ENCODE assay signal across 1 cellular context in the genomic region with DNA sequence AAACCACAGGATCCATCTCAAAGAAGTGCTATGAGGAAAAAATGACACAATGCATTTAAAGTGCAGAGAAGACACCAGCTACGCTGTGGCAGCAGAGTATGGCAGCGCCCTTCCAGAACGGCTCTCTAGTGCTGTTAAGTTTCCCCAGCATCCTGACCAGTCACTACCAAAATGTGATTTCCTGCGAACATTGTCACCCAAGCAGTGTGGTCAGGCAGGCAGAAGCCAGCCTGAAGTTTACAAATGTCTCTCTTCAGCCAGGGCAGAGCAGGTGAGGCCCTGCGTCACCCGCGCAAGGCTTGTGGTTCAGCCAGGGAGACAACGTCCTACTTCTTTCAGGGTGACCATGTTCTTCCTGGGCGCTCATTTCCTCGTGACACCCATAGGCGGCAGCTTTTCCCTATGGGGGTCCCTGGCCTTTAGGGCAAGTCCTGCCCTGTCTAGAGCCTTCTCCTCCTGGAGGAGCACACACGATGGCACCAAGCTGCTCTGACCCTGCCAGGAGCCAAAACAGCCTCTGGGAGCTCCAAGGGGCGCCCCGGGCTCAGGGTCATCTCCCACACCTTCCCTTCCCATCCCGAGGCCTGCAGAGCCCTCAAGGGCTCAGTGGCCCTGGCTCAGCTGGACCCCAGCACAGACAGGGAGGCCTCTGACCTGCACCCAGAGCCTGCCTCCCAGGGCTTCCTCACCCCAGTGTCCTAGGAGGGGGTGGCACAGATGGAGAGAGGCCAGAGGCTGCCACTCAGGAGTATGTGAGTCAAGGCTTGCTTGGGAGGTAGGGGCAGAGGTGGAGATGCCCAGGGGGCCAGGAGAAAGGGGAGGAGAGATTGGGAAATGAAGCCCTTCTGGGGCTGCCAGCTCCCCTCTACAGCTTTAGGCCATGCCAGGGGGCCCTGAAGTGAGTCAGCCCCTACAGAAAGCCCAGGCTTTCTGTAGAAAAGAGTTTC.
TF ChIP-seq lines count a peak whose summit lies in the region.

No MANE protein-coding gene starts in this region.

TF ChIP-seq in HepG2, 621 proteins besides CTCF, POLR2A, EP300 and RAD21 (continued from another document and continues in another):
- TF ChIP-seq, protein P1, sequence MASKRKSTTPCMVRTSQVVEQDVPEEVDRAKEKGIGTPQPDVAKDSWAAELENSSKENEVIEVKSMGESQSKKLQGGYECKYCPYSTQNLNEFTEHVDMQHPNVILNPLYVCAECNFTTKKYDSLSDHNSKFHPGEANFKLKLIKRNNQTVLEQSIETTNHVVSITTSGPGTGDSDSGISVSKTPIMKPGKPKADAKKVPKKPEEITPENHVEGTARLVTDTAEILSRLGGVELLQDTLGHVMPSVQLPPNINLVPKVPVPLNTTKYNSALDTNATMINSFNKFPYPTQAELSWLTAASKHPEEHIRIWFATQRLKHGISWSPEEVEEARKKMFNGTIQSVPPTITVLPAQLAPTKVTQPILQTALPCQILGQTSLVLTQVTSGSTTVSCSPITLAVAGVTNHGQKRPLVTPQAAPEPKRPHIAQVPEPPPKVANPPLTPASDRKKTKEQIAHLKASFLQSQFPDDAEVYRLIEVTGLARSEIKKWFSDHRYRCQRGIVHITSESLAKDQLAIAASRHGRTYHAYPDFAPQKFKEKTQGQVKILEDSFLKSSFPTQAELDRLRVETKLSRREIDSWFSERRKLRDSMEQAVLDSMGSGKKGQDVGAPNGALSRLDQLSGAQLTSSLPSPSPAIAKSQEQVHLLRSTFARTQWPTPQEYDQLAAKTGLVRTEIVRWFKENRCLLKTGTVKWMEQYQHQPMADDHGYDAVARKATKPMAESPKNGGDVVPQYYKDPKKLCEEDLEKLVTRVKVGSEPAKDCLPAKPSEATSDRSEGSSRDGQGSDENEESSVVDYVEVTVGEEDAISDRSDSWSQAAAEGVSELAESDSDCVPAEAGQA (IDR thresholded peaks at IDR 0.05; ENCODE audit: low read depth): peak; percentile 74; the same call in 1 of the 2 replicates
- TF ChIP-seq, protein P1 (CRISPR knock-in tag; IDR thresholded peaks at IDR 0.05; ENCODE audit: borderline replicate concordance): no peak
- TF ChIP-seq SIN3A (IDR thresholded peaks at IDR 0.05; ENCODE audit: borderline replicate concordance, low read depth, low read length): peak; percentile 28; the same call in 1 of the 2 replicates
- TF ChIP-seq, protein P2, sequence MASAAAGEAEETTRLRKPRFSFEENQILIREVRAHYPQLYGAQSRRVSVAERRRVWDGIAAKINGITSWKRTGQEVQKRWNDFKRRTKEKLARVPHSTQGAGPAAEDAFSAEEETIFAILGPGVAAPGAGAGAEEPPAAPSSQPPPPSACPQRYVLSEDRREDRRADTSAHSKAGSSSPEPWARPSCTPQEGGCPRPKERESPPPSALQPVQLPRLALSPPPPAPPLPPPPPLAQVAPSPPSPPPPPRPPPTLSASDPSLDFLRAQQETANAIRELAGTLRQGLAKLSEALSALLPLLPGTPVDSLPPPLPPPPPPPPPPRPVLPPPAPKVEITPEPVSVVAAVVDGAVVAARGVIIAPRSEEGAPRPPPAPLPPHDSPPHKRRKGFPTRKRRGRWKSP (CRISPR knock-in tag; IDR thresholded peaks at IDR 0.05): no peak
- TF ChIP-seq HMG20A (CRISPR knock-in tag; IDR thresholded peaks at IDR 0.05; ENCODE audit: borderline replicate concordance): no peak
- TF ChIP-seq ZSCAN9 (CRISPR knock-in tag; IDR thresholded peaks at IDR 0.05; ENCODE audit: borderline replicate concordance): peak; percentile 47; the same call in 1 of the 2 replicates
- TF ChIP-seq FOXA1 (IDR thresholded peaks at IDR 0.05): no peak
- no peak for TF ChIP-seq FOXA1 (CRISPR knock-in tag; IDR thresholded peaks at IDR 0.05)
- no peak for TF ChIP-seq MIER3 (CRISPR knock-in tag; IDR thresholded peaks at IDR 0.05; ENCODE audit: borderline replicate concordance)
- TF ChIP-seq, protein P3, sequence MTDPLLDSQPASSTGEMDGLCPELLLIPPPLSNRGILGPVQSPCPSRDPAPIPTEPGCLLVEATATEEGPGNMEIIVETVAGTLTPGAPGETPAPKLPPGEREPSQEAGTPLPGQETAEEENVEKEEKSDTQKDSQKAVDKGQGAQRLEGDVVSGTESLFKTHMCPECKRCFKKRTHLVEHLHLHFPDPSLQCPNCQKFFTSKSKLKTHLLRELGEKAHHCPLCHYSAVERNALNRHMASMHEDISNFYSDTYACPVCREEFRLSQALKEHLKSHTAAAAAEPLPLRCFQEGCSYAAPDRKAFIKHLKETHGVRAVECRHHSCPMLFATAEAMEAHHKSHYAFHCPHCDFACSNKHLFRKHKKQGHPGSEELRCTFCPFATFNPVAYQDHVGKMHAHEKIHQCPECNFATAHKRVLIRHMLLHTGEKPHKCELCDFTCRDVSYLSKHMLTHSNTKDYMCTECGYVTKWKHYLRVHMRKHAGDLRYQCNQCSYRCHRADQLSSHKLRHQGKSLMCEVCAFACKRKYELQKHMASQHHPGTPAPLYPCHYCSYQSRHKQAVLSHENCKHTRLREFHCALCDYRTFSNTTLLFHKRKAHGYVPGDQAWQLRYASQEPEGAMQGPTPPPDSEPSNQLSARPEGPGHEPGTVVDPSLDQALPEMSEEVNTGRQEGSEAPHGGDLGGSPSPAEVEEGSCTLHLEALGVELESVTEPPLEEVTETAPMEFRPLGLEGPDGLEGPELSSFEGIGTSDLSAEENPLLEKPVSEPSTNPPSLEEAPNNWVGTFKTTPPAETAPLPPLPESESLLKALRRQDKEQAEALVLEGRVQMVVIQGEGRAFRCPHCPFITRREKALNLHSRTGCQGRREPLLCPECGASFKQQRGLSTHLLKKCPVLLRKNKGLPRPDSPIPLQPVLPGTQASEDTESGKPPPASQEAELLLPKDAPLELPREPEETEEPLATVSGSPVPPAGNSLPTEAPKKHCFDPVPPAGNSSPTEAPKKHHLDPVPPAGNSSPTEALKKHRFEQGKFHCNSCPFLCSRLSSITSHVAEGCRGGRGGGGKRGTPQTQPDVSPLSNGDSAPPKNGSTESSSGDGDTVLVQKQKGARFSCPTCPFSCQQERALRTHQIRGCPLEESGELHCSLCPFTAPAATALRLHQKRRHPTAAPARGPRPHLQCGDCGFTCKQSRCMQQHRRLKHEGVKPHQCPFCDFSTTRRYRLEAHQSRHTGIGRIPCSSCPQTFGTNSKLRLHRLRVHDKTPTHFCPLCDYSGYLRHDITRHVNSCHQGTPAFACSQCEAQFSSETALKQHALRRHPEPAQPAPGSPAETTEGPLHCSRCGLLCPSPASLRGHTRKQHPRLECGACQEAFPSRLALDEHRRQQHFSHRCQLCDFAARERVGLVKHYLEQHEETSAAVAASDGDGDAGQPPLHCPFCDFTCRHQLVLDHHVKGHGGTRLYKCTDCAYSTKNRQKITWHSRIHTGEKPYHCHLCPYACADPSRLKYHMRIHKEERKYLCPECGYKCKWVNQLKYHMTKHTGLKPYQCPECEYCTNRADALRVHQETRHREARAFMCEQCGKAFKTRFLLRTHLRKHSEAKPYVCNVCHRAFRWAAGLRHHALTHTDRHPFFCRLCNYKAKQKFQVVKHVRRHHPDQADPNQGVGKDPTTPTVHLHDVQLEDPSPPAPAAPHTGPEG (CRISPR knock-in tag; IDR thresholded peaks at IDR 0.05): peak; percentile 79; the same call in 1 of the 2 replicates
- TF ChIP-seq, protein P4, sequence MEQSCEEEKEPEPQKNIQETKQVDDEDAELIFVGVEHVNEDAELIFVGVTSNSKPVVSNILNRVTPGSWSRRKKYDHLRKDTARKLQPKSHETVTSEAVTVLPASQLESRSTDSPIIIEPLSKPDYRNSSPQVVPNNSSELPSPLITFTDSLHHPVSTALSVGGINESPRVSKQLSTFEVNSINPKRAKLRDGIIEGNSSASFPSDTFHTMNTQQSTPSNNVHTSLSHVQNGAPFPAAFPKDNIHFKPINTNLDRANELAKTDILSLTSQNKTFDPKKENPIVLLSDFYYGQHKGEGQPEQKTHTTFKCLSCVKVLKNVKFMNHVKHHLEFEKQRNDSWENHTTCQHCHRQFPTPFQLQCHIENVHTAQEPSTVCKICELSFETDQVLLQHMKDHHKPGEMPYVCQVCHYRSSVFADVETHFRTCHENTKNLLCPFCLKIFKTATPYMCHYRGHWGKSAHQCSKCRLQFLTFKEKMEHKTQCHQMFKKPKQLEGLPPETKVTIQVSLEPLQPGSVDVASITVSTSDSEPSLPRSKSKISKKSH (CRISPR knock-in tag; IDR thresholded peaks at IDR 0.05; ENCODE audit: borderline replicate concordance): no peak
- no peak for TF ChIP-seq MATR3 (CRISPR knock-in tag; IDR thresholded peaks at IDR 0.05)
- TF ChIP-seq NFKBIZ (CRISPR knock-in tag; IDR thresholded peaks at IDR 0.05): no peak; the same call in 1 of the 2 replicates
- TF ChIP-seq, protein P5, sequence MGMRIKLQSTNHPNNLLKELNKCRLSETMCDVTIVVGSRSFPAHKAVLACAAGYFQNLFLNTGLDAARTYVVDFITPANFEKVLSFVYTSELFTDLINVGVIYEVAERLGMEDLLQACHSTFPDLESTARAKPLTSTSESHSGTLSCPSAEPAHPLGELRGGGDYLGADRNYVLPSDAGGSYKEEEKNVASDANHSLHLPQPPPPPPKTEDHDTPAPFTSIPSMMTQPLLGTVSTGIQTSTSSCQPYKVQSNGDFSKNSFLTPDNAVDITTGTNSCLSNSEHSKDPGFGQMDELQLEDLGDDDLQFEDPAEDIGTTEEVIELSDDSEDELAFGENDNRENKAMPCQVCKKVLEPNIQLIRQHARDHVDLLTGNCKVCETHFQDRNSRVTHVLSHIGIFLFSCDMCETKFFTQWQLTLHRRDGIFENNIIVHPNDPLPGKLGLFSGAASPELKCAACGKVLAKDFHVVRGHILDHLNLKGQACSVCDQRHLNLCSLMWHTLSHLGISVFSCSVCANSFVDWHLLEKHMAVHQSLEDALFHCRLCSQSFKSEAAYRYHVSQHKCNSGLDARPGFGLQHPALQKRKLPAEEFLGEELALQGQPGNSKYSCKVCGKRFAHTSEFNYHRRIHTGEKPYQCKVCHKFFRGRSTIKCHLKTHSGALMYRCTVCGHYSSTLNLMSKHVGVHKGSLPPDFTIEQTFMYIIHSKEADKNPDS (CRISPR knock-in tag; IDR thresholded peaks at IDR 0.05): no peak
- TF ChIP-seq ZNF556 (CRISPR knock-in tag; IDR thresholded peaks at IDR 0.05; ENCODE audit: borderline replicate concordance): peak; percentile 77
- TF ChIP-seq ADNP (CRISPR knock-in tag; IDR thresholded peaks at IDR 0.05): 0 out of 2 replicates have a peak, but pooled peaks have one; percentile 46
- TF ChIP-seq, protein P6, sequence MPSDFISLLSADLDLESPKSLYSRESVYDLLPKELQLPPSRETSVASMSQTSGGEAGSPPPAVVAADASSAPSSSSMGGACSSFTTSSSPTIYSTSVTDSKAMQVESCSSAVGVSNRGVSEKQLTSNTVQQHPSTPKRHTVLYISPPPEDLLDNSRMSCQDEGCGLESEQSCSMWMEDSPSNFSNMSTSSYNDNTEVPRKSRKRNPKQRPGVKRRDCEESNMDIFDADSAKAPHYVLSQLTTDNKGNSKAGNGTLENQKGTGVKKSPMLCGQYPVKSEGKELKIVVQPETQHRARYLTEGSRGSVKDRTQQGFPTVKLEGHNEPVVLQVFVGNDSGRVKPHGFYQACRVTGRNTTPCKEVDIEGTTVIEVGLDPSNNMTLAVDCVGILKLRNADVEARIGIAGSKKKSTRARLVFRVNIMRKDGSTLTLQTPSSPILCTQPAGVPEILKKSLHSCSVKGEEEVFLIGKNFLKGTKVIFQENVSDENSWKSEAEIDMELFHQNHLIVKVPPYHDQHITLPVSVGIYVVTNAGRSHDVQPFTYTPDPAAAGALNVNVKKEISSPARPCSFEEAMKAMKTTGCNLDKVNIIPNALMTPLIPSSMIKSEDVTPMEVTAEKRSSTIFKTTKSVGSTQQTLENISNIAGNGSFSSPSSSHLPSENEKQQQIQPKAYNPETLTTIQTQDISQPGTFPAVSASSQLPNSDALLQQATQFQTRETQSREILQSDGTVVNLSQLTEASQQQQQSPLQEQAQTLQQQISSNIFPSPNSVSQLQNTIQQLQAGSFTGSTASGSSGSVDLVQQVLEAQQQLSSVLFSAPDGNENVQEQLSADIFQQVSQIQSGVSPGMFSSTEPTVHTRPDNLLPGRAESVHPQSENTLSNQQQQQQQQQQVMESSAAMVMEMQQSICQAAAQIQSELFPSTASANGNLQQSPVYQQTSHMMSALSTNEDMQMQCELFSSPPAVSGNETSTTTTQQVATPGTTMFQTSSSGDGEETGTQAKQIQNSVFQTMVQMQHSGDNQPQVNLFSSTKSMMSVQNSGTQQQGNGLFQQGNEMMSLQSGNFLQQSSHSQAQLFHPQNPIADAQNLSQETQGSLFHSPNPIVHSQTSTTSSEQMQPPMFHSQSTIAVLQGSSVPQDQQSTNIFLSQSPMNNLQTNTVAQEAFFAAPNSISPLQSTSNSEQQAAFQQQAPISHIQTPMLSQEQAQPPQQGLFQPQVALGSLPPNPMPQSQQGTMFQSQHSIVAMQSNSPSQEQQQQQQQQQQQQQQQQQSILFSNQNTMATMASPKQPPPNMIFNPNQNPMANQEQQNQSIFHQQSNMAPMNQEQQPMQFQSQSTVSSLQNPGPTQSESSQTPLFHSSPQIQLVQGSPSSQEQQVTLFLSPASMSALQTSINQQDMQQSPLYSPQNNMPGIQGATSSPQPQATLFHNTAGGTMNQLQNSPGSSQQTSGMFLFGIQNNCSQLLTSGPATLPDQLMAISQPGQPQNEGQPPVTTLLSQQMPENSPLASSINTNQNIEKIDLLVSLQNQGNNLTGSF (CRISPR knock-in tag; IDR thresholded peaks at IDR 0.05): no peak; the same call in none of the 2 replicates
- peak; percentile 88 for TF ChIP-seq SMAD9 (CRISPR knock-in tag; IDR thresholded peaks at IDR 0.05)
- TF ChIP-seq, protein P7, sequence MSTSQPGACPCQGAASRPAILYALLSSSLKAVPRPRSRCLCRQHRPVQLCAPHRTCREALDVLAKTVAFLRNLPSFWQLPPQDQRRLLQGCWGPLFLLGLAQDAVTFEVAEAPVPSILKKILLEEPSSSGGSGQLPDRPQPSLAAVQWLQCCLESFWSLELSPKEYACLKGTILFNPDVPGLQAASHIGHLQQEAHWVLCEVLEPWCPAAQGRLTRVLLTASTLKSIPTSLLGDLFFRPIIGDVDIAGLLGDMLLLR (CRISPR knock-in tag; IDR thresholded peaks at IDR 0.05): peak; percentile 55; the same call in 1 of the 2 replicates
- peak; percentile 51 for TF ChIP-seq AGO1 (IDR thresholded peaks at IDR 0.05; ENCODE audit: low read depth, low read length, poor library complexity, severe bottlenecking)
- no peak for TF ChIP-seq NKX3-1 (CRISPR knock-in tag; IDR thresholded peaks at IDR 0.05)
- TF ChIP-seq ZNF781 (CRISPR knock-in tag; IDR thresholded peaks at IDR 0.05; ENCODE audit: borderline replicate concordance, not compliant biosample characterization): peak; percentile 83
- no peak for TF ChIP-seq NFRKB (IDR thresholded peaks at IDR 0.05)
